ENCODE assay signal across 20 cellular contexts in genomic region chr1:20840731-20841130, GRCh38.
"Had no signal": no experiment of that assay in that cellular context is flagged by ENCODE, and none has a peak within 500 bp of the region (broad histone marks: within the 10 kb centered on the region; RNA-seq: fewer than 3 reads in every experiment).

No MANE protein-coding gene starts in this region.

- H3K27ac ChIP-seq: brain microvascular endothelial cell, coronary artery, esophagus squamous epithelium, hepatocyte, ovary, sigmoid colon, spleen had no signal

- H3K4me3 Mint-ChIP-seq: activated CD4-positive, alpha-beta memory T cell treated with anti-CD3 and anti-CD28 coated beads, Interleukin-2, amount 10 ng/mL, durations not matched to agents 7 days and 5 days; activated naive CD4-positive, alpha-beta T cell treated with anti-CD3 and anti-CD28 coated beads for 36 hours; activated naive CD8-positive, alpha-beta T cell treated with anti-CD3 and anti-CD28 coated beads, Interleukin-2, amount 50 U/mL, for 24 hours; activated T-cell treated with anti-CD3 and anti-CD28 coated beads, Interleukin-2, amount 50 U/mL, for 24 hours; central memory CD8-positive, alpha-beta T cell; natural killer cell; stimulated activated naive B cell treated with anti-CD40 and anti-IgM and Interleukin-4, amounts not matched to agents 10 μg/mL and 1 μg/mL and 100 μg/mL, for 72 hours had no signal

- DNase-seq: activated CD4-positive, alpha-beta memory T cell treated with anti-CD3 and anti-CD28 coated beads, Interleukin-2, amount 10 ng/mL, durations not matched to agents 7 days and 5 days; activated CD4-positive, alpha-beta T cell treated with anti-CD3 and anti-CD28 coated beads for 48 hours; activated CD4-positive, CD25-positive, alpha-beta regulatory T cell; activated naive CD4-positive, alpha-beta T cell treated with anti-CD3 and anti-CD28 coated beads for 36 hours; activated naive CD8-positive, alpha-beta T cell treated with anti-CD3 and anti-CD28 coated beads, Interleukin-2, amount 50 U/mL, for 24 hours; activated T-cell treated with anti-CD3 and anti-CD28 coated beads, Interleukin-2, amount 50 U/mL, for 24 hours; aorta; brain microvascular endothelial cell; effector CD4-positive, alpha-beta T cell; esophagus squamous epithelium; foreskin fibroblast; left cardiac atrium; natural killer cell; sigmoid colon; spleen; stimulated activated naive B cell treated with anti-CD40 and anti-IgM and Interleukin-4, amounts not matched to agents 10 μg/mL and 1 μg/mL and 100 μg/mL, for 72 hours had no signal

- H3K27me3 ChIP-seq: brain microvascular endothelial cell, esophagus squamous epithelium, hepatocyte, ovary, sigmoid colon, spleen had no signal

- H3K27me3 Mint-ChIP-seq: activated CD4-positive, alpha-beta memory T cell treated with anti-CD3 and anti-CD28 coated beads, Interleukin-2, amount 10 ng/mL, durations not matched to agents 7 days and 5 days; activated naive CD8-positive, alpha-beta T cell treated with anti-CD3 and anti-CD28 coated beads, Interleukin-2, amount 50 U/mL, for 24 hours; activated T-cell treated with anti-CD3 and anti-CD28 coated beads, Interleukin-2, amount 50 U/mL, for 24 hours; central memory CD8-positive, alpha-beta T cell; stimulated activated naive B cell treated with anti-CD40 and anti-IgM and Interleukin-4, amounts not matched to agents 10 μg/mL and 1 μg/mL and 100 μg/mL, for 72 hours had no signal

- H3K9me3 Mint-ChIP-seq: activated CD4-positive, alpha-beta memory T cell treated with anti-CD3 and anti-CD28 coated beads, Interleukin-2, amount 10 ng/mL, durations not matched to agents 7 days and 5 days; activated naive CD4-positive, alpha-beta T cell treated with anti-CD3 and anti-CD28 coated beads for 36 hours; activated naive CD8-positive, alpha-beta T cell treated with anti-CD3 and anti-CD28 coated beads, Interleukin-2, amount 50 U/mL, for 24 hours; activated T-cell treated with anti-CD3 and anti-CD28 coated beads, Interleukin-2, amount 50 U/mL, for 24 hours; central memory CD8-positive, alpha-beta T cell; natural killer cell; stimulated activated naive B cell treated with anti-CD40 and anti-IgM and Interleukin-4, amounts not matched to agents 10 μg/mL and 1 μg/mL and 100 μg/mL, for 72 hours had no signal

- H3K4me1 ChIP-seq: esophagus squamous epithelium, sigmoid colon, spleen had no signal

- H3K36me3 ChIP-seq: ovary had no signal

- H3K9me3 ChIP-seq: esophagus squamous epithelium, ovary, sigmoid colon, spleen had no signal

- H3K27ac Mint-ChIP-seq: activated CD4-positive, alpha-beta memory T cell treated with anti-CD3 and anti-CD28 coated beads, Interleukin-2, amount 10 ng/mL, durations not matched to agents 7 days and 5 days; activated naive CD4-positive, alpha-beta T cell treated with anti-CD3 and anti-CD28 coated beads for 36 hours; activated naive CD8-positive, alpha-beta T cell treated with anti-CD3 and anti-CD28 coated beads, Interleukin-2, amount 50 U/mL, for 24 hours; activated T-cell treated with anti-CD3 and anti-CD28 coated beads, Interleukin-2, amount 50 U/mL, for 24 hours; natural killer cell had no signal

- ATAC-seq: activated naive CD8-positive, alpha-beta T cell treated with anti-CD3 and anti-CD28 coated beads, Interleukin-2, amount 50 U/mL, for 24 hours; natural killer cell; stimulated activated naive B cell treated with anti-CD40 and anti-IgM and Interleukin-4, amounts not matched to agents 10 μg/mL and 1 μg/mL and 100 μg/mL, for 72 hours had no signal

- H3K4me1 Mint-ChIP-seq: activated CD4-positive, alpha-beta memory T cell treated with anti-CD3 and anti-CD28 coated beads, Interleukin-2, amount 10 ng/mL, durations not matched to agents 7 days and 5 days; activated naive CD8-positive, alpha-beta T cell treated with anti-CD3 and anti-CD28 coated beads, Interleukin-2, amount 50 U/mL, for 24 hours; central memory CD8-positive, alpha-beta T cell; natural killer cell; stimulated activated naive B cell treated with anti-CD40 and anti-IgM and Interleukin-4, amounts not matched to agents 10 μg/mL and 1 μg/mL and 100 μg/mL, for 72 hours had no signal

- H3K4me3 ChIP-seq: coronary artery, esophagus squamous epithelium, hepatocyte, ovary, sigmoid colon, spleen had no signal
